1 cellular context compared by ENCODE assay signal in the genomic region with DNA sequence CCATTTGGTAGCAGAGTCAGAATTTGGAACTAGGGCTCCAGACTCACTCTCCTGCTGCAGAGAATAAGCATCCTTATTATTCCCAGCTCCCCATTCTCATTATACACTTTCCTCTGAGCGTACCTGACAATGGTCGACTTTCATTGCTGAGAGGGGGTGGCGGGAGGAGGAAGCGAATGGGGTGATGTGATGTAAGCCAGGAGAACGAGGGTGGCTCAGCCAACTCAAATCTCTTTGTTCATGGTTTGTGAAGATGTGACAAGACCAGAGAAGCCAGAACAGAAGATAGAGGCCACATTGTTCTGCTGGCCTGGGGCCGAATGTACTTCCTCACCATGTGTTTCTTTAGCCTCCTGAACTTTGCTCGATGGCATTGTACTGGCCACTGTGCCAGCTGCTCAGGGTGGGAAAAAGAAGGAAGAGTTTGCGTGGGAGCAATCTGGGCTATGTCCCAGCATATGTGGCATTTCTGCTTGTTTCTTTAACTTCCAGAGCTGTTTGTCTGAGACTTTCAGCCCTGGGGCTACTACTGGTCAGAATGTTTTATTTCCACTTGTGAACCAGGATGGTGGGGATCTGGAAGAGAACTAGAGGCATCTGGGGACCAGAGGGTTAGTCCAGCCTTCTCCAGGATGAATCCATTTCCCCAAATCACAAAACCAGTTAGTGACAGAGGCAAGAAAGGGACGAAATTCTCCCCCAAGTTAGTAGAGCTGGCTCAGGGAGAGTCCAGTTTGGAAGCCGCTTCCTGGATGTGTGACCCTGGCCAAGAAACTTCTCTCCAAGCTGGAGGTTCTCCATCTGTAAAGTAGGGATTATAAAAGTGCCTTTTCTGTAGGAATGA.
A peak's percentile ranks its signal among the peaks of the same experiment; 100 is the strongest.
TF ChIP-seq lines count a peak whose summit lies in the region.

No MANE protein-coding gene starts in this region.

TF ChIP-seq in GM12878, 131 proteins besides CTCF, POLR2A, EP300 and RAD21:
- TF ChIP-seq MYC (IDR thresholded peaks at IDR 0.05; ENCODE audit: insufficient read depth, insufficient read length, insufficient replicate concordance, low read length, severe bottlenecking), result no peak
- 0 out of 2 replicates have a peak, but pooled peaks have one; percentile 20 for TF ChIP-seq NFIC (IDR thresholded peaks at IDR 0.05; ENCODE audit: low read depth, low read length)
- no peak for TF ChIP-seq ZNF217 (IDR thresholded peaks at IDR 0.05)
